22 cellular contexts compared by ENCODE assay signal in the genomic region with DNA sequence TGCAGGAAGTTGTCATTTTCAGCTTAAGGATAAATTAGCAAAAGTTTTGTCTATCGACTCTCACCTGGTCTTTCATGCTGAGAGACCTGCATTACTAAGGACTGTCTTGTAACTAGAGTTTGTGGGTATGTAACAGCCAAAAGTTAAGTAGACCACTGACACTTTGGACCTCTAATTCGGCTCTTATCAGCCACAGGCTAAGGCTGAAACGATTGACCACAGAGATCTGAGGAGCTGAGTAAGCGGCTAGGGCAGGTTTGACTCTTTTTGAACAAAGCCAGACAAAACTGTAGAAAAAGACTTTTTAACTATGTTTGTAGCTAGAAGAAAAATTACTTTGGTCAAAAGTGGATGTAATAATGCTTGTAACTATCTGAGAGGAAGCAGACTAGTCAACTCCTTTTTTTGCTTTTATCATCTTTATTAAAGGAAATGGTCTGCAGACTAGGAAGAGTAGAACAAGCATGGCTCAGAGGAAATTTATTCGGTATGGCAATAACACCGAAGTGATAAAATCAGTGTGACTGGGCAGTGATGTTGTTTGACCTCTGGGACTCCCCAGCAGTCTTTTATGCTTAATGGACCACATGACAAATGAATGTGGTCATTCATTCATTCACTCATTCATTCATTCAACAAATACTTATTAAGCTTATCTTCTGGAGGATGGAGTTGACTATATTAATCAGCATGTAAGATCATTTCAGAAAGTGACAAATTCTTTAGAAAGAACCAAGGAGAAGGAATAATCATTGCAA.
"Had no signal": no experiment of that assay in that cellular context is flagged by ENCODE, and none has a peak within 500 bp of the region (broad histone marks: within the 10 kb centered on the region; RNA-seq: fewer than 3 reads in every experiment).

No MANE protein-coding gene starts in this region.

- H3K27ac ChIP-seq: body of pancreas, colonic mucosa, gastrocnemius medialis, parathyroid adenoma, right atrium auricular region, tibial nerve, VCaP had no signal

- DNase-seq: activated CD4-positive, alpha-beta T cell treated with anti-CD3 and anti-CD28 coated beads for 4 hours; activated CD4-positive, alpha-beta T cell treated with anti-CD3 and anti-CD28 coated beads, Interleukin-2, amount 50 U/mL, for 4 hours; activated effector memory CD4-positive, alpha-beta T cell treated with Interleukin-2 at 50 U/mL for 16 hours; activated naive CD4-positive, alpha-beta T cell treated with Interleukin-2 at 50 U/mL for 16 hours; aorta; body of pancreas; colonic mucosa; effector CD8-positive, alpha-beta T cell; gastrocnemius medialis; glutamatergic neuron; left cardiac atrium; left ventricle myocardium superior; naive B cell; occipital lobe; stimulated activated CD4-positive, alpha-beta T cell treated with anti-CD3 and anti-CD28 coated beads, Interleukin-15, amount 100 ng/mL, for 24 hours; stimulated activated CD4-positive, alpha-beta T cell treated with anti-CD3 and anti-CD28 coated beads, Interleukin-2, amount 100 ng/mL, for 24 hours; stimulated activated naive B cell treated with anti-CD40 and anti-IgM and Interleukin-4, amounts not matched to agents 10 μg/mL and 1 μg/mL and 100 μg/mL, for 72 hours; T-helper 2 cell had no signal

- H3K79me2 ChIP-seq: parathyroid adenoma had no signal

- H3K9ac ChIP-seq: parathyroid adenoma had no signal

- H3K36me3 ChIP-seq: colonic mucosa, gastrocnemius medialis, right atrium auricular region, tibial nerve had no signal

- H3K4me1 ChIP-seq: body of pancreas, colonic mucosa, gastrocnemius medialis, parathyroid adenoma, right atrium auricular region, tibial nerve had no signal

- H3K27me3 ChIP-seq: body of pancreas, colonic mucosa, gastrocnemius medialis, right atrium auricular region, tibial nerve had no signal

- ATAC-seq: body of pancreas; gastrocnemius medialis; left cardiac atrium; left ventricle myocardium superior; stimulated activated naive B cell treated with anti-CD40 and anti-IgM and Interleukin-4, amounts not matched to agents 10 μg/mL and 1 μg/mL and 100 μg/mL, for 72 hours had no signal

- H3K4me3 ChIP-seq: body of pancreas, colonic mucosa, gastrocnemius medialis, right atrium auricular region, tibial nerve had no signal
